ENCODE assay signal across 9 cellular contexts in genomic region chr9:96149881-96150280, GRCh38.
DNase-seq lines count a peak whose midpoint lies in the region; ATAC-seq, FAIRE-seq and TF ChIP-seq lines count a peak whose summit lies in the region.
"Had no signal": no experiment of that assay in that cellular context is flagged by ENCODE, and none has a peak within 500 bp of the region (broad histone marks: within the 10 kb centered on the region; RNA-seq: fewer than 3 reads in every experiment).

No MANE protein-coding gene starts in this region.

- H3K27me3 ChIP-seq in GM12878 (replicated peaks in 1 of 2; ENCODE audit: control insufficient read depth in 2 of 2, insufficient read depth in 2 of 2, low read length in 1 of 2) = 0 out of 4 replicates have a peak, but pooled peaks cover 0 to 4% of the 10 kb centered on the region in 2 experiments
- H3K27me3 ChIP-seq in brain microvascular endothelial cell (replicated peaks) = no peaks in the 10 kb centered on the region
- H3K27me3 ChIP-seq in HAP-1 (ENCODE audit: low read depth) = no peaks in the 10 kb centered on the region

- peak; percentile 27 for FAIRE-seq in GM12878 (lab: Jason Lieb, UNC)

- SMC1A ChIA-PET in GM12878 (lab: Charles Lee; ENCODE audit: uncharacterized antibody, unreplicated experiment) = interaction anchor here (1.2 to 2.9 kb wide), 3 partner anchors 7 to 21 kb away, joined by 3 to 21 read pairs (median 4); no protein-coding TSS in a partner anchor

- CTCF ChIA-PET in GM12878 (lab: Yijun Ruan, JAX) = no interaction called here

- DNase-seq in GM12878 (ENCODE audit: low read depth, low spot score) = no peak
- DNase-seq in NAMALWA (ENCODE audit: low spot score) = no peak
- no peak for DNase-seq in brain microvascular endothelial cell
- no peak for DNase-seq in HAP-1 (ENCODE audit: low spot score in 2 of 2)
- DNase-seq in glomerular visceral epithelial cell (ENCODE audit: extremely low spot score) = no peak

- H3K36me3 ChIP-seq in GM12878 (ENCODE audit: control insufficient read depth in 2 of 2, insufficient read depth in 2 of 2, low read length in 1 of 2) = no peaks in the 10 kb centered on the region
- no peaks in the 10 kb centered on the region for H3K36me3 ChIP-seq in brain microvascular endothelial cell (replicated peaks)
- no peaks in the 10 kb centered on the region for H3K36me3 ChIP-seq in HAP-1 (replicated peaks)
- H3K36me3 ChIP-seq: breast epithelium had no signal

- 2% methylated on average over 7 of the region's 7 CpGs for WGBS in GM12878 (ENCODE audit: insufficient coverage, insufficient replicate concordance, low lambda C conversion rate, missing lambda C conversion rate)

- no peak for TF ChIP-seq CTCF in GM12878 (IDR thresholded peaks at IDR 0.05 in 2 of 3, conservative IDR thresholded peaks at IDR 0.05 in 1 of 3; ENCODE audit: control insufficient read depth in 2 of 3, extremely low read depth in 1 of 3, insufficient read depth in 1 of 3, low read depth in 3 of 3, low read length in 3 of 3)
- no peak for TF ChIP-seq CTCF in brain microvascular endothelial cell (IDR thresholded peaks at IDR 0.05; ENCODE audit: low read depth, low read length, missing control alignments)

- H3K4me3 ChIP-seq in GM12878 (peak overlapping the region; percentile 45), brain microvascular endothelial cell (ENCODE audit: low read depth, low read length) (no peak overlapping the region), HAP-1 (no peak overlapping the region)
- H3K4me3 ChIP-seq: breast epithelium had no signal

- in situ Hi-C loops in GM12878 (cut with MboI) (no loop called here), brain microvascular endothelial cell (cut with HindIII; ENCODE audit: low pct_ligation_motif_present, low sequenced_read_pairs) (no loop called here), HAP-1 (cut with MboI; ENCODE audit: low sequenced_read_pairs) (no loop called here)

- H3K9ac ChIP-seq in GM12878 (ENCODE audit: control insufficient read depth, insufficient read depth, low read length) = no peak overlapping the region

- no peak for TF ChIP-seq RAD21 in GM12878 (IDR thresholded peaks at IDR 0.05; ENCODE audit: insufficient read depth, low read depth, low read length)

- peak overlapping the region; percentile 97 for H3K4me2 ChIP-seq in GM12878 (ENCODE audit: control insufficient read depth, insufficient read depth)

- no peak for TF ChIP-seq EP300 in GM12878 (IDR thresholded peaks at IDR 0.05; ENCODE audit: borderline replicate concordance in 1 of 2, control insufficient read depth in 1 of 2, low read depth in 2 of 2, low read length in 2 of 2)

- POLR2A ChIA-PET in GM12878 (lab: Charles Lee) = interaction anchor here (0.5 kb wide), 1 partner anchor 13 kb away, joined by 4 read pairs; no protein-coding TSS in a partner anchor

- peak overlapping the region; percentile 7; the same call in 1 of the 2 replicates for H2AFZ ChIP-seq in GM12878 (ENCODE audit: control insufficient read depth, low read depth, low read length)

- H3K27ac ChIP-seq in GM12878 (ENCODE audit: control insufficient read depth, insufficient read depth) (no peak overlapping the region; the same call in 1 of the 2 replicates), brain microvascular endothelial cell (no peak overlapping the region)
- H3K27ac ChIP-seq: breast epithelium had no signal

- no peaks in the 10 kb centered on the region for H3K9me3 ChIP-seq in GM12878 (replicated peaks; ENCODE audit: control insufficient read depth, insufficient read depth, low read length)
- H3K9me3 ChIP-seq in HAP-1 = no peaks in the 10 kb centered on the region
- H3K9me3 ChIP-seq: breast epithelium had no signal

- intact Hi-C loops in GM12878 (cut with micrococcal nuclease; ENCODE audit: unreplicated experiment) = no loop called here

- RAD21 ChIA-PET in GM12878 (lab: Charles Lee; ENCODE audit: unreplicated experiment) = interaction anchor here (1.1 to 3.0 kb wide), 4 partner anchors 11 to 68 kb away, joined by 3 to 22 read pairs (median 5); no protein-coding TSS in a partner anchor

- H3K4me1 ChIP-seq in GM12878 (ENCODE audit: control insufficient read depth, insufficient read depth, low read length) = peaks cover 30% of the 10 kb centered on the region
- no peaks in the 10 kb centered on the region for H3K4me1 ChIP-seq in HAP-1
- H3K4me1 ChIP-seq: breast epithelium had no signal

- no peak for TF ChIP-seq POLR2A in GM12878 (IDR thresholded peaks at IDR 0.05; ENCODE audit: low read depth, low read length)

- H3K79me2 ChIP-seq in GM12878 (ENCODE audit: control insufficient read depth, insufficient read depth, low read length) = no peaks in the 10 kb centered on the region

- ATAC-seq in GM18508 (IDR thresholded peaks at IDR 0.05; ENCODE audit: insufficient read depth, unreplicated experiment) = peak; percentile 22
- ATAC-seq in GM21381 (IDR thresholded peaks at IDR 0.05; ENCODE audit: unreplicated experiment) = peak; percentile 57
- ATAC-seq in HG03135 (IDR thresholded peaks at IDR 0.05; ENCODE audit: unreplicated experiment) = peak; percentile 53
- peak; percentile 70 for ATAC-seq in GM12878

- BruUV-seq in GM12878 (replicated peaks; lab: Mats Ljungman, UMichigan) = no TSS peak

- H4K20me1 ChIP-seq in GM12878 (ENCODE audit: control insufficient read depth, insufficient read depth) = 0 out of 2 replicates have a peak, but pooled peaks cover 2% of the 10 kb centered on the region

TF ChIP-seq in GM12878, 131 proteins besides CTCF, POLR2A, EP300 and RAD21:
- TF ChIP-seq RELA (IDR thresholded peaks at IDR 0.05; ENCODE audit: borderline replicate concordance, partially characterized antibody) = no peak
- TF ChIP-seq BHLHE40 (IDR thresholded peaks at IDR 0.05; ENCODE audit: borderline replicate concordance in 1 of 2, low read depth in 2 of 2, low read length in 1 of 2) = peak; percentile 3 to 11; a peak in 1 of 4 replicates
